23 cellular contexts compared by ENCODE assay signal in the genomic region with DNA sequence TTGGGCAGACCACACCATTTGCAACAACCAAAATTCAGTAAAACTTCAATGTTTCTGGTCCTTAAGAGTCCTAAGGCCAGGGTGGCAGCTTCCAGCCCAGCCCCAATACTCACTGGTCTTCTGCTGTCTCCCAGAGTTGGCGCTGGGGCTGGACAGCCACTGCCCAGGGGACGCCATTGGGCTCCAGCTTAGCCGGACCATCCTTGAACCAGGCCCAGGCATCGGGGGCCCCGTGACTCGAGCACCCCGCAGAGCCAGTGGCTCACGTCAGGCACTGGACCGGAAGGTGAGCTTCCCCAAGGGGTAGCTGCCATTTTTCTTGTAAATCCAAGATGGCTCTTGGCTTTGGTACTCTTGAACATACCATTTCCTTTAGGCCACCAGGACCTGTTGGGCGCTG.
"Had no signal": no experiment of that assay in that cellular context is flagged by ENCODE, and none has a peak within 500 bp of the region (broad histone marks: within the 10 kb centered on the region; RNA-seq: fewer than 3 reads in every experiment).

No MANE protein-coding gene starts in this region.

- ATAC-seq: activated CD4-positive, CD25-positive, alpha-beta regulatory T cell treated with anti-CD3 and anti-CD28 coated beads, Interleukin-2, amount 50 U/mL, for 24 hours; activated CD8-positive, alpha-beta memory T cell treated with anti-CD3 and anti-CD28 coated beads, Interleukin-2, amount 10 ng/mL, durations not matched to agents 7 days and 5 days; activated CD8-positive, alpha-beta T cell treated with anti-CD3 and anti-CD28 coated beads, Interleukin-2, amount 10 ng/mL, durations not matched to agents 7 days and 5 days; activated T-cell treated with anti-CD3 and anti-CD28 coated beads, Interleukin-2, amount 50 U/mL, for 4 hours had no signal

- H3K27ac Mint-ChIP-seq: activated CD8-positive, alpha-beta memory T cell treated with anti-CD3 and anti-CD28 coated beads, Interleukin-2, amount 10 ng/mL, durations not matched to agents 7 days and 5 days; activated CD8-positive, alpha-beta T cell treated with anti-CD3 and anti-CD28 coated beads, Interleukin-2, amount 10 ng/mL, durations not matched to agents 7 days and 5 days; activated naive CD4-positive, alpha-beta T cell treated with anti-CD3 and anti-CD28 coated beads for 36 hours; activated naive CD8-positive, alpha-beta T cell; T-helper 1 cell treated with Interleukin-12 subunit alpha and Interleukin-12 subunit beta and Interleukin-4 antibody, amounts not matched to agents 30 μg/mL and 1 μg/mL, for 36 hours had no signal

- H3K27ac ChIP-seq: brain microvascular endothelial cell, cardiac muscle cell, KMS-11, Peyer's patch, RWPE1 had no signal

- H3K4me3 Mint-ChIP-seq: activated CD8-positive, alpha-beta memory T cell treated with anti-CD3 and anti-CD28 coated beads, Interleukin-2, amount 10 ng/mL, durations not matched to agents 7 days and 5 days; activated CD8-positive, alpha-beta T cell treated with anti-CD3 and anti-CD28 coated beads, Interleukin-2, amount 10 ng/mL, durations not matched to agents 7 days and 5 days; activated naive CD4-positive, alpha-beta T cell treated with anti-CD3 and anti-CD28 coated beads for 36 hours; activated naive CD8-positive, alpha-beta T cell; activated T-cell treated with anti-CD3 and anti-CD28 coated beads, Interleukin-2, amount 50 U/mL, for 4 hours; T-helper 1 cell treated with Interleukin-12 subunit alpha and Interleukin-12 subunit beta and Interleukin-4 antibody, amounts not matched to agents 30 μg/mL and 1 μg/mL, for 36 hours had no signal

- H3K36me3 Mint-ChIP-seq: activated CD8-positive, alpha-beta memory T cell treated with anti-CD3 and anti-CD28 coated beads, Interleukin-2, amount 10 ng/mL, durations not matched to agents 7 days and 5 days had no signal

- H3K9me3 ChIP-seq: Peyer's patch had no signal

- H3K4me1 Mint-ChIP-seq: activated CD8-positive, alpha-beta memory T cell treated with anti-CD3 and anti-CD28 coated beads, Interleukin-2, amount 10 ng/mL, durations not matched to agents 7 days and 5 days had no signal

- H3K27me3 Mint-ChIP-seq: activated naive CD8-positive, alpha-beta T cell had no signal

- H3K27me3 ChIP-seq: brain microvascular endothelial cell, cardiac muscle cell, Peyer's patch had no signal

- H3K4me3 ChIP-seq: cardiac muscle cell, Peyer's patch had no signal

- DNase-seq: activated CD4-positive, alpha-beta T cell treated with anti-CD3 and anti-CD28 coated beads for 4 hours; activated CD4-positive, alpha-beta T cell treated with anti-CD3 and anti-CD28 coated beads, Interleukin-2, amount 50 U/mL, for 4 hours; activated effector memory CD4-positive, alpha-beta T cell treated with anti-CD3 and anti-CD28 coated beads, Interleukin-2, amount 50 U/mL, for 16 hours; activated naive CD4-positive, alpha-beta T cell treated with anti-CD3 and anti-CD28 coated beads for 36 hours; activated T-cell treated with anti-CD3 and anti-CD28 coated beads, Interleukin-2, amount 50 U/mL, for 4 hours; amygdala; brain microvascular endothelial cell; NCI-H1092; NCI-H1417; NCI-H1930; NCI-H2171 treated with DMSO at 0.1 percent for 48 hours; NCI-H510A treated with DMSO at 0.1 percent for 48 hours; NCI-H69; SHP77 had no signal

- H3K4me1 ChIP-seq: Peyer's patch had no signal

- H3K36me3 ChIP-seq: brain microvascular endothelial cell, cardiac muscle cell, Peyer's patch had no signal
